In genomic region chr20:46710149-46710913, GRCh38 we compare ENCODE assay signal across 7 cellular contexts. TPM values are rescaled to one million over a fixed set of nuclear protein-coding genes. Genes with fewer than 3 reads are reported as not detected.
DNase-seq lines count a peak whose midpoint lies in the region; ATAC-seq, FAIRE-seq and TF ChIP-seq lines count a peak whose summit lies in the region.

No MANE protein-coding gene starts in this region.

- TF ChIP-seq POLR2A in HepG2 (IDR thresholded peaks at IDR 0.05; ENCODE audit: insufficient read depth in 1 of 2, low read depth in 2 of 2, low read length in 2 of 2), result no peak

- H4K20me1 ChIP-seq in HepG2 (ENCODE audit: insufficient read depth, low read length), result no peaks in the 10 kb centered on the region

- peaks cover 3 to 7% of the 10 kb centered on the region in 2 donors for H3K9me3 Mint-ChIP-seq in stimulated activated naive B cell treated with anti-CD40 and anti-IgM and Interleukin-4, amounts not matched to agents 10 μg/mL and 1 μg/mL and 100 μg/mL, for 72 hours

- H3K9ac ChIP-seq in HUES6 (ENCODE audit: low read length), result peak overlapping the region; percentile 78
- peak overlapping the region; percentile 80 for H3K9ac ChIP-seq in HepG2 (ENCODE audit: insufficient read depth, low read depth, low read length)

- peaks cover 56 to 65% of the 10 kb centered on the region in 2 donors for H3K27me3 Mint-ChIP-seq in stimulated activated naive B cell treated with anti-CD40 and anti-IgM and Interleukin-4, amounts not matched to agents 10 μg/mL and 1 μg/mL and 100 μg/mL, for 72 hours

- POLR2A ChIA-PET in HepG2 (lab: Yijun Ruan, JAX), result interaction anchor here (0.9 to 1.2 kb wide), 3 partner anchors 16 to 304 kb away, joined by 3 to 5 read pairs (median 3); partner anchors contain the start of genes ELMO2 and TP53RK

- no peak for FAIRE-seq in HepG2 (lab: Jason Lieb, UNC)

- peaks cover 9 to 16% of the 10 kb centered on the region in 2 donors for H3K4me1 Mint-ChIP-seq in stimulated activated naive B cell treated with anti-CD40 and anti-IgM and Interleukin-4, amounts not matched to agents 10 μg/mL and 1 μg/mL and 100 μg/mL, for 72 hours

- H3K27ac Mint-ChIP-seq in stimulated activated naive B cell treated with anti-CD40 and anti-IgM and Interleukin-4, amounts not matched to agents 10 μg/mL and 1 μg/mL and 100 μg/mL, for 72 hours, result no peak overlapping the region

- no peak for TF ChIP-seq RAD21 in HepG2 (CRISPR knock-in tag; IDR thresholded peaks at IDR 0.05)

- BruUV-seq in HepG2 (replicated peaks; lab: Mats Ljungman, UMichigan), result TSS peak; percentile 59

- peaks cover 13% of the 10 kb centered on the region for H3K9me3 ChIP-seq in HUES6 (ENCODE audit: control insufficient read depth, insufficient read depth, low read depth, low read length)
- H3K9me3 ChIP-seq in HepG2 (ENCODE audit: low read length), result peaks cover 9% of the 10 kb centered on the region; the same call in 1 of the 2 replicates

- peak overlapping the region; percentile 83 to 85 for H3K4me3 Mint-ChIP-seq in stimulated activated naive B cell treated with anti-CD40 and anti-IgM and Interleukin-4, amounts not matched to agents 10 μg/mL and 1 μg/mL and 100 μg/mL, for 72 hours

- peaks cover 3 to 4% of the 10 kb centered on the region in 2 donors for H3K36me3 Mint-ChIP-seq in stimulated activated naive B cell treated with anti-CD40 and anti-IgM and Interleukin-4, amounts not matched to agents 10 μg/mL and 1 μg/mL and 100 μg/mL, for 72 hours

- DNase-seq in astrocyte of the spinal cord (ENCODE audit: low read depth, low spot score) (peak; percentile 15), HepG2 (ENCODE audit: low spot score) (no peak)
- no peak for DNase-seq in stimulated activated naive B cell treated with anti-CD40 and anti-IgM and Interleukin-4, amounts not matched to agents 10 μg/mL and 1 μg/mL and 100 μg/mL, for 72 hours

- ATAC-seq in HepG2, result no peak
- no peak for ATAC-seq in stimulated activated naive B cell treated with anti-CD40 and anti-IgM and Interleukin-4, amounts not matched to agents 10 μg/mL and 1 μg/mL and 100 μg/mL, for 72 hours (replicated peaks)
- ATAC-seq in GM21367 (IDR thresholded peaks at IDR 0.05; ENCODE audit: unreplicated experiment), result no peak
- no peak for ATAC-seq in GM21737 (IDR thresholded peaks at IDR 0.05; ENCODE audit: unreplicated experiment)
- no peak for ATAC-seq in HG02610 (IDR thresholded peaks at IDR 0.05; ENCODE audit: unreplicated experiment)

- H3K27ac ChIP-seq in HUES6 (ENCODE audit: low read depth, low read length) (peak overlapping the region; percentile 40; the same call in 1 of the 2 replicates), HepG2 (ENCODE audit: extremely low read length, insufficient read depth, low read length) (peak overlapping the region; percentile 71)

- H3K27me3 ChIP-seq in HUES6 (ENCODE audit: control insufficient read depth, insufficient read depth, low read length) (peaks cover 4% of the 10 kb centered on the region; the same call in 1 of the 2 replicates), HepG2 (ENCODE audit: control insufficient read depth in 1 of 2, insufficient read depth in 2 of 2, low read length in 2 of 2) (no peaks in the 10 kb centered on the region; a peak in 2 of 5 replicates)

- intact Hi-C loops in HepG2 (cut with micrococcal nuclease; ENCODE audit: unreplicated experiment), result no loop called here

- H3K79me2 ChIP-seq in HepG2 (ENCODE audit: insufficient read depth, low read length), result peaks cover 8% of the 10 kb centered on the region

- CTCF ChIA-PET in HepG2 (lab: Yijun Ruan, JAX; ENCODE audit: low intra/inter-chr PET ratio, low total read pairs), result no interaction called here

- H3K36me3 ChIP-seq in HUES6 (ENCODE audit: control insufficient read depth, insufficient read depth, low read length) (no peaks in the 10 kb centered on the region), HepG2 (replicated peaks in 1 of 2; ENCODE audit: control insufficient read depth in 1 of 2, insufficient read depth in 2 of 2, low read length in 2 of 2) (no peaks in the 10 kb centered on the region; a peak in 1 of 5 replicates)

- H3K4me1 ChIP-seq in HUES6 (ENCODE audit: control insufficient read depth, insufficient read depth, low read length), result peaks cover 22% of the 10 kb centered on the region
- H3K4me1 ChIP-seq in HepG2 (ENCODE audit: insufficient read depth, low read length), result peaks cover 74% of the 10 kb centered on the region

- TF ChIP-seq EP300 in HepG2 (IDR thresholded peaks at IDR 0.05; ENCODE audit: low read depth in 2 of 2, low read length in 2 of 2) (no peak), HepG2 (CRISPR knock-in tag; IDR thresholded peaks at IDR 0.05; ENCODE audit: borderline replicate concordance) (no peak)

- in situ Hi-C loops in astrocyte of the spinal cord (cut with HindIII; ENCODE audit: low sequenced_read_pairs), result no loop called here
- in situ Hi-C loops in HepG2 (cut with HindIII; ENCODE audit: extremely low pct_ligation_motif_present, low pct_unique_long_range_greater_than_20kb), result no loop called here

- 33% methylated on average over 23 of the region's 23 CpGs for WGBS in HepG2 (ENCODE audit: low lambda C conversion rate)

- H2AFZ ChIP-seq in HepG2 (ENCODE audit: low read length), result peak overlapping the region; percentile 32

- TF ChIP-seq CTCF in astrocyte of the spinal cord (IDR thresholded peaks at IDR 0.05; ENCODE audit: low read depth, low read length), result no peak
- TF ChIP-seq CTCF in HepG2 (CRISPR knock-in tag; IDR thresholded peaks at IDR 0.05), result no peak

- peak overlapping the region; percentile 72 for H3K4me3 ChIP-seq in HUES6 (ENCODE audit: low read depth, low read length)
- peak overlapping the region; percentile 58 for H3K4me3 ChIP-seq in astrocyte of the spinal cord (ENCODE audit: low read depth, low read length)
- H3K4me3 ChIP-seq in HepG2 (replicated peaks in 1 of 3; ENCODE audit: insufficient read depth in 1 of 3, low read depth in 2 of 3, low read length in 3 of 3), result peak overlapping the region; percentile 69 to 92 (median 70)

- H3K4me2 ChIP-seq in HepG2 (ENCODE audit: low read depth, low read length), result peak overlapping the region; percentile 98

RNA-seq across cellular contexts. Expression of gene SLC2A10, which starts 0.9 kb away (rescaled TPM):
- total RNA-seq in HepG2 (2016; rRNA removed; fragmentation: Illumina TruSeq; extraction: Trizol), result 9.6 and 16.0 TPM in 2 replicates
- 12.4 and 15.5 TPM in 2 replicates for total RNA-seq in HepG2 (2016; cell fraction: cytosol; rRNA removed; fragmentation: Illumina TruSeq; extraction: Trizol; ENCODE audit: low read depth)
- total RNA-seq in HepG2 (2016; cell fraction: insoluble cytoplasmic fraction; rRNA removed; fragmentation: Illumina TruSeq; extraction: Trizol), result 7.8 and 15.9 TPM in 2 replicates
- 13.5 and 14.9 TPM in 2 replicates for total RNA-seq in HepG2 (2016; cell fraction: membrane; rRNA removed; fragmentation: Illumina TruSeq; extraction: Trizol)
- total RNA-seq in HepG2 (2016; cell fraction: nucleus; rRNA removed; fragmentation: Illumina TruSeq; extraction: Trizol), result 16.7 and 19.1 TPM in 2 replicates
- 16.7 and 18.4 TPM in 2 replicates for polyA plus RNA-seq in HepG2 (2011; rRNA removed)
- polyA plus RNA-seq in HepG2 (2011; cell fraction: cytosol; rRNA removed), result 13.3 and 15.0 TPM in 2 replicates
- polyA plus RNA-seq in HepG2 (2011; cell fraction: nucleus; rRNA removed), result 17.7 and 19.3 TPM in 2 replicates
- 9.6 and 17.7 TPM in 2 replicates for polyA plus RNA-seq in HepG2 (2012)
- 13.4 and 16.9 TPM in 2 replicates for polyA plus RNA-seq in HepG2 (2016; cell fraction: cytosol; fragmentation: Illumina TruSeq; extraction: Trizol; ENCODE audit: low read depth)
- polyA plus RNA-seq in HepG2 (2016; cell fraction: insoluble cytoplasmic fraction; fragmentation: Illumina TruSeq; extraction: Trizol; ENCODE audit: low read depth), result 8.0 and 9.1 TPM in 2 replicates
- 10.5 and 11.4 TPM in 2 replicates for polyA plus RNA-seq in HepG2 (2016; cell fraction: membrane; fragmentation: Illumina TruSeq; extraction: Trizol; ENCODE audit: low read depth)
- polyA plus RNA-seq in HepG2 (2016; cell fraction: nucleus; fragmentation: Illumina TruSeq; extraction: Trizol; ENCODE audit: insufficient read depth, low read depth), result 19.6 and 21.1 TPM in 2 replicates
- 56.1 TPM in 1 of 2 replicates, not detected in the other for polyA minus RNA-seq in HepG2 (2011; rRNA and poly(A)+ RNA removed; ENCODE audit: low replicate concordance)
- 17.8 and 20.0 TPM in 2 replicates for polyA minus RNA-seq in HepG2 (2011; cell fraction: cytosol; rRNA and poly(A)+ RNA removed)
- 22.7 and 27.8 TPM in 2 replicates for polyA minus RNA-seq in HepG2 (2011; cell fraction: nucleus; rRNA and poly(A)+ RNA removed)

RNA-seq across cellular contexts. Expression of gene TP53RK, which starts 21.1 kb away (rescaled TPM):
- 25.5 and 31.0 TPM in 2 replicates for total RNA-seq in HepG2 (2016; rRNA removed; fragmentation: Illumina TruSeq; extraction: Trizol)
- 5.6 and 7.0 TPM in 2 replicates for total RNA-seq in HepG2 (2016; cell fraction: cytosol; rRNA removed; fragmentation: Illumina TruSeq; extraction: Trizol; ENCODE audit: low read depth)
- 26.0 and 33.1 TPM in 2 replicates for total RNA-seq in HepG2 (2016; cell fraction: insoluble cytoplasmic fraction; rRNA removed; fragmentation: Illumina TruSeq; extraction: Trizol)
- total RNA-seq in HepG2 (2016; cell fraction: membrane; rRNA removed; fragmentation: Illumina TruSeq; extraction: Trizol), result 12.6 and 14.4 TPM in 2 replicates
- 15.4 and 17.9 TPM in 2 replicates for total RNA-seq in HepG2 (2016; cell fraction: nucleus; rRNA removed; fragmentation: Illumina TruSeq; extraction: Trizol)
- 11.3 and 12.9 TPM in 2 replicates for polyA plus RNA-seq in HepG2 (2011; rRNA removed)
- polyA plus RNA-seq in HepG2 (2011; cell fraction: cytosol; rRNA removed), result 9.0 and 10.2 TPM in 2 replicates
- polyA plus RNA-seq in HepG2 (2011; cell fraction: nucleus; rRNA removed), result 4.4 and 5.3 TPM in 2 replicates
- 10.7 and 12.3 TPM in 2 replicates for polyA plus RNA-seq in HepG2 (2012)
- 3.9 and 4.7 TPM in 2 replicates for polyA plus RNA-seq in HepG2 (2016; cell fraction: cytosol; fragmentation: Illumina TruSeq; extraction: Trizol; ENCODE audit: low read depth)
- 28.1 and 30.7 TPM in 2 replicates for polyA plus RNA-seq in HepG2 (2016; cell fraction: insoluble cytoplasmic fraction; fragmentation: Illumina TruSeq; extraction: Trizol; ENCODE audit: low read depth)
- polyA plus RNA-seq in HepG2 (2016; cell fraction: membrane; fragmentation: Illumina TruSeq; extraction: Trizol; ENCODE audit: low read depth), result 7.3 and 9.0 TPM in 2 replicates
- 18.2 and 18.6 TPM in 2 replicates for polyA plus RNA-seq in HepG2 (2016; cell fraction: nucleus; fragmentation: Illumina TruSeq; extraction: Trizol; ENCODE audit: insufficient read depth, low read depth)
- 9.2 and 11.2 TPM in 2 replicates for polyA minus RNA-seq in HepG2 (2011; rRNA and poly(A)+ RNA removed; ENCODE audit: low replicate concordance)
- polyA minus RNA-seq in HepG2 (2011; cell fraction: cytosol; rRNA and poly(A)+ RNA removed), result 10.6 and 11.6 TPM in 2 replicates
- polyA minus RNA-seq in HepG2 (2011; cell fraction: nucleus; rRNA and poly(A)+ RNA removed), result 12.6 and 13.1 TPM in 2 replicates

RNA-seq across cellular contexts. Expression of gene SLC13A3, which starts 59.1 kb away (rescaled TPM):
- 27.9 and 66.5 TPM in 2 replicates for total RNA-seq in HepG2 (2016; rRNA removed; fragmentation: Illumina TruSeq; extraction: Trizol)
- total RNA-seq in HepG2 (2016; cell fraction: cytosol; rRNA removed; fragmentation: Illumina TruSeq; extraction: Trizol; ENCODE audit: low read depth), result 23.8 and 30.4 TPM in 2 replicates
- total RNA-seq in HepG2 (2016; cell fraction: insoluble cytoplasmic fraction; rRNA removed; fragmentation: Illumina TruSeq; extraction: Trizol), result 29.2 and 65.4 TPM in 2 replicates
- 25.6 and 35.7 TPM in 2 replicates for total RNA-seq in HepG2 (2016; cell fraction: membrane; rRNA removed; fragmentation: Illumina TruSeq; extraction: Trizol)
- total RNA-seq in HepG2 (2016; cell fraction: nucleus; rRNA removed; fragmentation: Illumina TruSeq; extraction: Trizol), result 59.9 and 65.1 TPM in 2 replicates
- 63.3 and 76.0 TPM in 2 replicates for polyA plus RNA-seq in HepG2 (2011; rRNA removed)
- polyA plus RNA-seq in HepG2 (2011; cell fraction: cytosol; rRNA removed), result 40.8 and 74.9 TPM in 2 replicates
- polyA plus RNA-seq in HepG2 (2011; cell fraction: nucleus; rRNA removed), result 88.1 and 138 TPM in 2 replicates
- polyA plus RNA-seq in HepG2 (2012), result 42.2 and 59.1 TPM in 2 replicates
- polyA plus RNA-seq in HepG2 (2016; cell fraction: cytosol; fragmentation: Illumina TruSeq; extraction: Trizol; ENCODE audit: low read depth), result 25.1 and 35.1 TPM in 2 replicates
- 30.5 and 31.8 TPM in 2 replicates for polyA plus RNA-seq in HepG2 (2016; cell fraction: insoluble cytoplasmic fraction; fragmentation: Illumina TruSeq; extraction: Trizol; ENCODE audit: low read depth)
- 24.6 and 30.2 TPM in 2 replicates for polyA plus RNA-seq in HepG2 (2016; cell fraction: membrane; fragmentation: Illumina TruSeq; extraction: Trizol; ENCODE audit: low read depth)
- 99.0 and 99.2 TPM in 2 replicates for polyA plus RNA-seq in HepG2 (2016; cell fraction: nucleus; fragmentation: Illumina TruSeq; extraction: Trizol; ENCODE audit: insufficient read depth, low read depth)
- polyA minus RNA-seq in HepG2 (2011; rRNA and poly(A)+ RNA removed; ENCODE audit: low replicate concordance), result 0.42 and 193 TPM in 2 replicates
- 32.3 and 43.5 TPM in 2 replicates for polyA minus RNA-seq in HepG2 (2011; cell fraction: cytosol; rRNA and poly(A)+ RNA removed)
- polyA minus RNA-seq in HepG2 (2011; cell fraction: nucleus; rRNA and poly(A)+ RNA removed), result 50.4 and 63.9 TPM in 2 replicates
